12 cellular contexts compared by ENCODE assay signal in the genomic region with DNA sequence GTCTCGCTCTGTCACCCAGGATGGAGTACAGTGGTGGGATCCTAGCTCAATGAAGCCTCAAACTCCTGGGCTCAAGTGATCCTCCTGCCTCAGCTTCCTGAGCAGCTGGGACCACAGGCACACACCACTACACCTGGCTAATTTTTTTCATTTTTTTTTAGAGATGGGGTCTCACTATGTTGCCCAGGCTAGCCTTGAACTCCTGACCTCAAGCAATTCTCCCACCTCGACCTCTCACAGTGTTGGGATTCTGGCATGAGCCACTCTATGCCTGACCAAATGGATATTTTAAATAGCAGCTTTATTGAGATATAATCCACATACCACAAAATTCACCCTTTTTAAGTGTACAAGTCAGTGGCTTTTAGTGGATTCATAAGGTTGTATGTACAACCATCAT.
"Had no signal": no experiment of that assay in that cellular context is flagged by ENCODE, and none has a peak within 500 bp of the region (broad histone marks: within the 10 kb centered on the region; RNA-seq: fewer than 3 reads in every experiment).

No MANE protein-coding gene starts in this region.

- H3K27me3 ChIP-seq: neural progenitor cell, stomach had no signal

- H3K4me2 ChIP-seq: neural progenitor cell had no signal

- H3K27ac ChIP-seq: neural progenitor cell, stomach, thoracic aorta had no signal

- H3K9me3 ChIP-seq: stomach, thoracic aorta had no signal

- DNase-seq: activated CD4-positive, alpha-beta T cell treated with anti-CD3 and anti-CD28 coated beads, Interleukin-2, amount 50 U/mL, for 4 hours; activated CD8-positive, alpha-beta memory T cell treated with anti-CD3 and anti-CD28 coated beads, Interleukin-2, amount 50 U/mL, for 4 hours; activated naive CD4-positive, alpha-beta T cell treated with anti-CD3 and anti-CD28 coated beads, Interleukin-2, amount 50 U/mL, for 16 hours; endodermal cell; left cardiac atrium; retina; stimulated activated CD4-positive, alpha-beta T cell treated with anti-CD3 and anti-CD28 coated beads, Interleukin-4, amount 100 ng/mL, for 4 hours; stomach had no signal

- H3K27ac Mint-ChIP-seq: activated T-helper 2 cell treated with anti-CD3 and anti-CD28 coated beads, Interferon-gamma antibody, Interleukin-2, Interleukin-4, amounts not matched to agents 10 μg/mL and 5 μg/mL and 100 μg/mL, durations not matched to agents 14 hours and 24 hours and 36 hours; endodermal cell had no signal

- H3K9me3 Mint-ChIP-seq: activated T-helper 2 cell treated with anti-CD3 and anti-CD28 coated beads, Interferon-gamma antibody, Interleukin-2, Interleukin-4, amounts not matched to agents 10 μg/mL and 5 μg/mL and 100 μg/mL, durations not matched to agents 14 hours and 24 hours and 36 hours; endodermal cell; neural progenitor cell had no signal

- H3K4me1 ChIP-seq: neural progenitor cell had no signal

- ATAC-seq: activated CD4-positive, CD25-positive, alpha-beta regulatory T cell treated with anti-CD3 and anti-CD28 coated beads, Interleukin-2, amount 50 U/mL, for 24 hours; left cardiac atrium had no signal

- H2AFZ ChIP-seq: neural progenitor cell had no signal

- H3K9ac ChIP-seq: neural progenitor cell had no signal

- H3K4me3 Mint-ChIP-seq: endodermal cell, neural progenitor cell had no signal

- H3K4me3 ChIP-seq: neural progenitor cell, stomach, thoracic aorta had no signal

- H3K4me1 Mint-ChIP-seq: neural progenitor cell had no signal

- H3K36me3 ChIP-seq: neural progenitor cell had no signal
